Comparison of ENCODE assay signal across 1 cellular context in genomic region chr5:14545308-14545707, GRCh38.
TF ChIP-seq lines count a peak whose summit lies in the region.

No MANE protein-coding gene starts in this region.

TF ChIP-seq in K562, 482 proteins besides CTCF, POLR2A, EP300 and RAD21:
- TF ChIP-seq SPI1 (IDR thresholded peaks at IDR 0.05; ENCODE audit: borderline replicate concordance, low read depth, low read length) (peak; percentile 65; the same call in 1 of the 2 replicates), TFAM (CRISPR knock-in tag; conservative IDR thresholded peaks at IDR 0.05) (no peak)
TF ChIP-seq in K562: peak in this region for 1.
